In genomic region chr22:38260760-38261477, GRCh38 we compare ENCODE assay signal across 9 cellular contexts.
DNase-seq lines count a peak whose midpoint lies in the region; ATAC-seq, FAIRE-seq and TF ChIP-seq lines count a peak whose summit lies in the region.
"Had no signal": no experiment of that assay in that cellular context is flagged by ENCODE, and none has a peak within 500 bp of the region (broad histone marks: within the 10 kb centered on the region; RNA-seq: fewer than 3 reads in every experiment).

No MANE protein-coding gene starts in this region.

- no peak for FAIRE-seq in HTR-8/SVneo (lab: Jason Lieb, UNC)
- FAIRE-seq: K562 had no signal

- H3K4me3 ChIP-seq in BLaER1 = no peak overlapping the region
- H3K4me3 ChIP-seq in neutrophil (ENCODE audit: low read depth in 1 of 2, low read length in 1 of 2) = peak overlapping the region in 1 of 2 experiments; percentile 39
- H3K4me3 ChIP-seq: K562 had no signal

- DNase-seq in ecto neural progenitor cell (ENCODE audit: low spot score) (peak; percentile 68), HTR-8/SVneo (ENCODE audit: insufficient read length, low spot score) (no peak)
- no peak for DNase-seq in activated effector memory CD4-positive, alpha-beta T cell treated with Interleukin-2 at 50 U/mL for 16 hours
- no peak for DNase-seq in stimulated activated CD4-positive, alpha-beta T cell treated with anti-CD3 and anti-CD28 coated beads, Interleukin-4, amount 100 ng/mL, for 4 hours

- H3K9me3 ChIP-seq in BLaER1 (no peaks in the 10 kb centered on the region), neutrophil (no peaks in the 10 kb centered on the region)

- peak; percentile 10 for ATAC-seq in HG03066 (IDR thresholded peaks at IDR 0.05; ENCODE audit: low read depth, unreplicated experiment)
- no peak for ATAC-seq in HG03025 (IDR thresholded peaks at IDR 0.05; ENCODE audit: low FRiP score, unreplicated experiment)

- H3K9ac ChIP-seq in BLaER1 = no peak overlapping the region

- H3K4me2 ChIP-seq in BLaER1 = peak overlapping the region; percentile 29; the same call in 1 of the 2 replicates

- H3K4me1 ChIP-seq in BLaER1 (peaks cover 53% of the 10 kb centered on the region), neutrophil (ENCODE audit: control insufficient read depth in 1 of 2, insufficient read depth in 1 of 2, low read depth in 1 of 2, low read length in 1 of 2) (peaks cover 48 to 65% of the 10 kb centered on the region in 2 experiments)

- H3K27ac ChIP-seq in BLaER1 (no peak overlapping the region), neutrophil (peak overlapping the region; percentile 95)

- H3K36me3 ChIP-seq in BLaER1 = peaks cover 31% of the 10 kb centered on the region
- no peaks in the 10 kb centered on the region for H3K36me3 ChIP-seq in neutrophil

- peak; percentile 3 for TF ChIP-seq CTCF in neutrophil (IDR thresholded peaks at IDR 0.05)

- H3K27me3 ChIP-seq in BLaER1 = no peaks in the 10 kb centered on the region
- H3K27me3 ChIP-seq in neutrophil = no peaks in the 10 kb centered on the region

- H4K20me1 ChIP-seq in BLaER1 = peaks cover 68% of the 10 kb centered on the region
